9 cellular contexts compared by ENCODE assay signal in genomic region chr3:64266065-64266874, GRCh38. TPM values are rescaled to one million over a fixed set of nuclear protein-coding genes. Genes with fewer than 3 reads are reported as not detected.
DNase-seq lines count a peak whose midpoint lies in the region; ATAC-seq and TF ChIP-seq lines count a peak whose summit lies in the region.
"Had no signal": no experiment of that assay in that cellular context is flagged by ENCODE, and none has a peak within 500 bp of the region (broad histone marks: within the 10 kb centered on the region; RNA-seq: fewer than 3 reads in every experiment).

No MANE protein-coding gene starts in this region.

- no peaks in the 10 kb centered on the region for H3K27me3 ChIP-seq in body of pancreas
- peaks cover 0 to 4% of the 10 kb centered on the region in 2 donors for H3K27me3 ChIP-seq in naive thymus-derived CD4-positive, alpha-beta T cell (ENCODE audit: control insufficient read depth in 2 of 2, insufficient read depth in 2 of 2, low read length in 2 of 2)

- TF ChIP-seq CTCF in body of pancreas (IDR thresholded peaks at IDR 0.05): no peak

- no peaks in the 10 kb centered on the region for H3K9me3 ChIP-seq in body of pancreas
- H3K9me3 ChIP-seq in naive thymus-derived CD4-positive, alpha-beta T cell (ENCODE audit: control insufficient read depth in 2 of 3, low read length in 3 of 3): no peaks in the 10 kb centered on the region

- CTCF ChIA-PET in naive thymus-derived CD4-positive, alpha-beta T cell (lab: Charles Lee): no interaction called here

- no peak for TF ChIP-seq POLR2A in body of pancreas (IDR thresholded peaks at IDR 0.05)

- peak; percentile 34 for ATAC-seq in body of pancreas
- ATAC-seq in naive thymus-derived CD4-positive, alpha-beta T cell: no peak
- ATAC-seq: K562 had no signal

- no peak overlapping the region for H3K27ac Mint-ChIP-seq in activated CD4-positive, alpha-beta T cell treated with anti-CD3 and anti-CD28 coated beads, Interleukin-2, amount 10 ng/mL, durations not matched to agents 24 days and 14 days
- H3K27ac Mint-ChIP-seq in naive thymus-derived CD4-positive, alpha-beta T cell: no peak overlapping the region

- H3K4me3 Mint-ChIP-seq in activated CD4-positive, alpha-beta T cell treated with anti-CD3 and anti-CD28 coated beads, Interleukin-2, amount 10 ng/mL, durations not matched to agents 24 days and 14 days: no peak overlapping the region
- no peak overlapping the region for H3K4me3 Mint-ChIP-seq in naive thymus-derived CD4-positive, alpha-beta T cell

- no peaks in the 10 kb centered on the region for H3K9me3 Mint-ChIP-seq in activated CD4-positive, alpha-beta T cell treated with anti-CD3 and anti-CD28 coated beads, Interleukin-2, amount 10 ng/mL, durations not matched to agents 24 days and 14 days
- H3K9me3 Mint-ChIP-seq in naive thymus-derived CD4-positive, alpha-beta T cell: peaks cover 0 to 16% (median 4%) of the 10 kb centered on the region in 11 donors

- WGBS in body of pancreas, 2 donors: 62 to 63% methylated on average over 7 of the region's 7 CpGs

- POLR2A ChIA-PET in naive thymus-derived CD4-positive, alpha-beta T cell (lab: Charles Lee): no interaction called here

- no peak overlapping the region for H3K4me3 ChIP-seq in body of pancreas
- peak overlapping the region in 5 of 7 experiments; percentile 48 to 60 (median 56) for H3K4me3 ChIP-seq in skin epidermis
- H3K4me3 ChIP-seq in naive thymus-derived CD4-positive, alpha-beta T cell (ENCODE audit: low read length): no peak overlapping the region
- H3K4me3 ChIP-seq: K562 had no signal

- intact Hi-C loops in body of pancreas (cut with DNase I): no loop called here
- intact Hi-C loops in activated CD4-positive, alpha-beta T cell treated with anti-CD3 and anti-CD28 coated beads, Interleukin-2, amount 10 ng/mL, durations not matched to agents 24 days and 14 days (cut with micrococcal nuclease): no loop called here
- intact Hi-C loops in naive thymus-derived CD4-positive, alpha-beta T cell (cut with micrococcal nuclease): no loop called here

- H3K27ac ChIP-seq in body of pancreas (no peak overlapping the region), skin epidermis (peak overlapping the region in 19 of 21 experiments; percentile 17 to 91 (median 81))
- no peak overlapping the region for H3K27ac ChIP-seq in naive thymus-derived CD4-positive, alpha-beta T cell (ENCODE audit: low read depth, low read length)

- no peaks in the 10 kb centered on the region for H3K36me3 Mint-ChIP-seq in activated CD4-positive, alpha-beta T cell treated with anti-CD3 and anti-CD28 coated beads, Interleukin-2, amount 10 ng/mL, durations not matched to agents 24 days and 14 days (ENCODE audit: low read depth)
- H3K36me3 Mint-ChIP-seq in naive thymus-derived CD4-positive, alpha-beta T cell: no peaks in the 10 kb centered on the region

- H3K36me3 ChIP-seq in body of pancreas (replicated peaks in 1 of 2; ENCODE audit: insufficient read depth in 1 of 2, low read depth in 2 of 2): no peaks in the 10 kb centered on the region
- H3K36me3 ChIP-seq in naive thymus-derived CD4-positive, alpha-beta T cell (ENCODE audit: control insufficient read depth in 2 of 3, insufficient read depth in 3 of 3, low read length in 3 of 3): no peaks in the 10 kb centered on the region

- peaks cover 35% of the 10 kb centered on the region for H3K27me3 Mint-ChIP-seq in activated CD4-positive, alpha-beta T cell treated with anti-CD3 and anti-CD28 coated beads, Interleukin-2, amount 10 ng/mL, durations not matched to agents 24 days and 14 days
- peaks cover 41 to 74% (median 56%) of the 10 kb centered on the region in 5 donors for H3K27me3 Mint-ChIP-seq in naive thymus-derived CD4-positive, alpha-beta T cell

- peaks cover 10% of the 10 kb centered on the region for H3K4me1 ChIP-seq in body of pancreas
- H3K4me1 ChIP-seq in naive thymus-derived CD4-positive, alpha-beta T cell (ENCODE audit: control insufficient read depth in 2 of 2, insufficient read depth in 2 of 2, low read length in 2 of 2): no peaks in the 10 kb centered on the region

- DNase-seq in HCEC 1CT (peak; percentile 89), body of pancreas (peak in 2 of 4 donors; percentile 13 to 33), inferior parietal cortex (ENCODE audit: extremely low spot score) (peak; percentile 58), islet precursor cell (no peak), OCI-M1 (lab: John Stamatoyannopoulos, UW) (no peak)
- no peak for DNase-seq in activated CD4-positive, alpha-beta T cell treated with anti-CD3 and anti-CD28 coated beads, Interleukin-2, amount 10 ng/mL, durations not matched to agents 24 days and 14 days
- DNase-seq in naive thymus-derived CD4-positive, alpha-beta T cell: no peak

- H3K4me1 Mint-ChIP-seq in activated CD4-positive, alpha-beta T cell treated with anti-CD3 and anti-CD28 coated beads, Interleukin-2, amount 10 ng/mL, durations not matched to agents 24 days and 14 days: no peaks in the 10 kb centered on the region
- no peaks in the 10 kb centered on the region for H3K4me1 Mint-ChIP-seq in naive thymus-derived CD4-positive, alpha-beta T cell

RNA-seq across cellular contexts. Expression of gene PRICKLE2, which starts 41.0 kb away (rescaled TPM):
- total RNA-seq in body of pancreas: 10 to 100 TPM; 23.4 to 41.5 TPM
- total RNA-seq in activated CD4-positive, alpha-beta T cell treated with anti-CD3 and anti-CD28 coated beads, Interleukin-2, amount 10 ng/mL, durations not matched to agents 24 days and 14 days: not detected in 2 replicates
- under 1 TPM in 1 of 5 experiments, not detected in 4; 0.22 TPM for total RNA-seq in naive thymus-derived CD4-positive, alpha-beta T cell
- polyA plus RNA-seq in naive thymus-derived CD4-positive, alpha-beta T cell: not detected
- polyA plus RNA-seq: K562 had no signal

Comparison
In these comparisons a context has a peak if more than half of its experiments do, and no peak if none do; other contexts are left out.
1. DNase-seq: peak in HCEC 1CT (single experiment) and inferior parietal cortex (single experiment); none in activated CD4-positive, alpha-beta T cell treated with anti-CD3 and anti-CD28 coated beads, Interleukin-2, amount 10 ng/mL, durations not matched to agents 24 days and 14 days (single experiment), islet precursor cell (single experiment), OCI-M1 (single experiment) and naive thymus-derived CD4-positive, alpha-beta T cell (0 of 9).
2. H3K27ac ChIP-seq: peak in skin epidermis (19 of 21); none in body of pancreas (0 of 4) and naive thymus-derived CD4-positive, alpha-beta T cell (single experiment).
3. H3K4me3 ChIP-seq: peak in skin epidermis (5 of 7); none in body of pancreas (0 of 2) and naive thymus-derived CD4-positive, alpha-beta T cell (single experiment).
4. RNA of gene PRICKLE2, which starts 41.0 kb away (total RNA-seq): 23.4 to 41.5 TPM in body of pancreas; not detected in activated CD4-positive, alpha-beta T cell treated with anti-CD3 and anti-CD28 coated beads, Interleukin-2, amount 10 ng/mL, durations not matched to agents 24 days and 14 days and 0.22 TPM in naive thymus-derived CD4-positive, alpha-beta T cell; every median in the first group is over 10 times any median in the second.